ENCODE assay signal across 13 cellular contexts in the genomic region with DNA sequence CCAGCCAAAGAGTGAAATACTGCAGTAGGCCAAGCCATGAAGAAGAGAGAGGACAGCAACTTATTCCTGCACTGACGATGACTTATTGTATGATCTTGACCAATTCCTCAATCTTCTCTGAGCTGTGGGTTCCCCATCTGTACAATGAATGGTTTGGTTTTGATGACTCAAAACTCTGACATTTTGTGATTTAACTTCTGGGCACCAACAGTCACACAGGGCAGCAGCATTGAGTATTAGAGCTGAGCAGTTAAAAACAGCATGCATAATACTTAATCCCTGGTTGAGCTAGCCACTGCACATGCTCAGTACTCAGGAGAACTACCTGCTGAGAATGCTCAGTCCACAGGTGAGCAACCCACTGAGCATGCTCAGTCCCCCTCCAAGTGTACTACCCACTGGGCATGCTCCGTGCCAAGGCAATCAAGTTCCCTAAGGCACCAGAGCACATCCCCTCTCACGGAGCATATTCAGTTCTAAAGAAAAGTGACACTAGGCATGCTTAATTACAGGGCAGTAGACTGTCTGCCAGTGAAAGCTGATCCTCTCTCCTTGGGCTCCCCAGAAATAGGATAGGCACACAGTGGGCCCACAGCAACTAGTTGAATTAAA.
DNase-seq lines count a peak whose midpoint lies in the region; ATAC-seq and TF ChIP-seq lines count a peak whose summit lies in the region.
"Had no signal": no experiment of that assay in that cellular context is flagged by ENCODE, and none has a peak within 500 bp of the region (broad histone marks: within the 10 kb centered on the region; RNA-seq: fewer than 3 reads in every experiment).

No MANE protein-coding gene starts in this region.

- POLR2A ChIA-PET in activated CD4-positive, alpha-beta T cell treated with anti-CD3 and anti-CD28 coated beads for 36 hours (lab: Charles Lee): no interaction called here

- peaks cover 41% of the 10 kb centered on the region for H3K27me3 Mint-ChIP-seq in activated CD4-positive, alpha-beta T cell treated with anti-CD3 and anti-CD28 coated beads for 36 hours
- peaks cover 82% of the 10 kb centered on the region for H3K27me3 Mint-ChIP-seq in stimulated activated naive CD8-positive, alpha-beta T cell treated with anti-CD3 and anti-CD28 coated beads, Interleukin-15, amount 100 ng/mL, for 72 hours
- peaks cover 47% of the 10 kb centered on the region for H3K27me3 Mint-ChIP-seq in stimulated activated memory B cell treated with anti-CD40 and anti-IgM and Interleukin-4, amounts not matched to agents 10 μg/mL and 1 μg/mL and 100 μg/mL, for 72 hours

- ATAC-seq in activated CD4-positive, alpha-beta T cell treated with anti-CD3 and anti-CD28 coated beads for 36 hours: peak; percentile 72
- peak; percentile 48 for ATAC-seq in stimulated activated naive CD8-positive, alpha-beta T cell treated with anti-CD3 and anti-CD28 coated beads, Interleukin-15, amount 100 ng/mL, for 72 hours
- ATAC-seq in GM18520 (IDR thresholded peaks at IDR 0.05; ENCODE audit: unreplicated experiment): no peak
- ATAC-seq in stimulated activated memory B cell treated with anti-CD40 and anti-IgM and Interleukin-4, amounts not matched to agents 10 μg/mL and 1 μg/mL and 100 μg/mL, for 72 hours: no peak
- ATAC-seq: Right ventricle myocardium inferior had no signal

- no peak for TF ChIP-seq CTCF in fibroblast of mammary gland (conservative IDR thresholded peaks at IDR 0.05; ENCODE audit: control insufficient read depth, insufficient read depth, low read depth, low read length)

- H3K9me3 Mint-ChIP-seq in activated CD4-positive, alpha-beta T cell treated with anti-CD3 and anti-CD28 coated beads for 36 hours (ENCODE audit: low read depth): no peaks in the 10 kb centered on the region
- H3K9me3 Mint-ChIP-seq in stimulated activated naive CD8-positive, alpha-beta T cell treated with anti-CD3 and anti-CD28 coated beads, Interleukin-15, amount 100 ng/mL, for 72 hours: no peaks in the 10 kb centered on the region
- no peaks in the 10 kb centered on the region for H3K9me3 Mint-ChIP-seq in stimulated activated memory B cell treated with anti-CD40 and anti-IgM and Interleukin-4, amounts not matched to agents 10 μg/mL and 1 μg/mL and 100 μg/mL, for 72 hours

- CTCF ChIA-PET in activated CD4-positive, alpha-beta T cell treated with anti-CD3 and anti-CD28 coated beads for 36 hours (lab: Charles Lee): no interaction called here

- H3K27ac Mint-ChIP-seq in activated CD4-positive, alpha-beta T cell treated with anti-CD3 and anti-CD28 coated beads for 36 hours: no peak overlapping the region
- H3K27ac Mint-ChIP-seq in stimulated activated naive CD8-positive, alpha-beta T cell treated with anti-CD3 and anti-CD28 coated beads, Interleukin-15, amount 100 ng/mL, for 72 hours: no peak overlapping the region
- H3K27ac Mint-ChIP-seq in stimulated activated memory B cell treated with anti-CD40 and anti-IgM and Interleukin-4, amounts not matched to agents 10 μg/mL and 1 μg/mL and 100 μg/mL, for 72 hours: no peak overlapping the region

- H3K4me1 Mint-ChIP-seq in activated CD4-positive, alpha-beta T cell treated with anti-CD3 and anti-CD28 coated beads for 36 hours: peaks cover 10% of the 10 kb centered on the region
- peaks cover 18% of the 10 kb centered on the region for H3K4me1 Mint-ChIP-seq in stimulated activated naive CD8-positive, alpha-beta T cell treated with anti-CD3 and anti-CD28 coated beads, Interleukin-15, amount 100 ng/mL, for 72 hours
- no peaks in the 10 kb centered on the region for H3K4me1 Mint-ChIP-seq in stimulated activated memory B cell treated with anti-CD40 and anti-IgM and Interleukin-4, amounts not matched to agents 10 μg/mL and 1 μg/mL and 100 μg/mL, for 72 hours

- DNase-seq in activated CD4-positive, alpha-beta T cell treated with anti-CD3 and anti-CD28 coated beads for 36 hours: no peak
- no peak for DNase-seq in activated CD4-positive, alpha-beta T cell treated with anti-CD3 and anti-CD28 coated beads for 1 hour
- DNase-seq in NOMO-1 treated with dmso at 0.1 percent for 144 hours (lab: John Stamatoyannopoulos, UW; ENCODE audit: unreplicated experiment): peak; percentile 2
- DNase-seq in fibroblast of mammary gland (ENCODE audit: low read depth): peak; percentile 1
- no peak for DNase-seq in stimulated activated naive CD8-positive, alpha-beta T cell treated with anti-CD3 and anti-CD28 coated beads, Interleukin-15, amount 100 ng/mL, for 72 hours
- no peak for DNase-seq in SHP77 treated with DMSO at 0.1 percent for 48 hours (lab: John Stamatoyannopoulos, UW)
- DNase-seq: activated gamma-delta T cell, dermis blood vessel endothelial cell, NCI-H1694 treated with DMSO at 0.1 percent for 48 hours had no signal

- no peak overlapping the region for H3K4me3 ChIP-seq in fibroblast of mammary gland (ENCODE audit: control insufficient read depth, low read depth, low read length)
- H3K4me3 ChIP-seq: suprapubic skin had no signal

- intact Hi-C loops in activated CD4-positive, alpha-beta T cell treated with anti-CD3 and anti-CD28 coated beads for 36 hours (cut with DNase I, micrococcal nuclease): no loop called here

- H3K36me3 Mint-ChIP-seq in activated CD4-positive, alpha-beta T cell treated with anti-CD3 and anti-CD28 coated beads for 36 hours (ENCODE audit: low read depth): no peaks in the 10 kb centered on the region
- H3K36me3 Mint-ChIP-seq in stimulated activated memory B cell treated with anti-CD40 and anti-IgM and Interleukin-4, amounts not matched to agents 10 μg/mL and 1 μg/mL and 100 μg/mL, for 72 hours: no peaks in the 10 kb centered on the region

- H3K4me3 Mint-ChIP-seq in activated CD4-positive, alpha-beta T cell treated with anti-CD3 and anti-CD28 coated beads for 36 hours: no peak overlapping the region
- H3K4me3 Mint-ChIP-seq in stimulated activated naive CD8-positive, alpha-beta T cell treated with anti-CD3 and anti-CD28 coated beads, Interleukin-15, amount 100 ng/mL, for 72 hours: no peak overlapping the region
- no peak overlapping the region for H3K4me3 Mint-ChIP-seq in stimulated activated memory B cell treated with anti-CD40 and anti-IgM and Interleukin-4, amounts not matched to agents 10 μg/mL and 1 μg/mL and 100 μg/mL, for 72 hours

Comparison
In these comparisons a context has a peak if more than half of its experiments do, and no peak if none do; other contexts are left out.
1. ATAC-seq: peak in activated CD4-positive, alpha-beta T cell treated with anti-CD3 and anti-CD28 coated beads for 36 hours (single experiment) and stimulated activated naive CD8-positive, alpha-beta T cell treated with anti-CD3 and anti-CD28 coated beads, Interleukin-15, amount 100 ng/mL, for 72 hours (single experiment); none in GM18520 (single experiment) and stimulated activated memory B cell treated with anti-CD40 and anti-IgM and Interleukin-4, amounts not matched to agents 10 μg/mL and 1 μg/mL and 100 μg/mL, for 72 hours (single experiment).
2. DNase-seq: peak in NOMO-1 treated with dmso at 0.1 percent for 144 hours (single experiment) and fibroblast of mammary gland (single experiment); none in activated CD4-positive, alpha-beta T cell treated with anti-CD3 and anti-CD28 coated beads for 36 hours (single experiment), activated CD4-positive, alpha-beta T cell treated with anti-CD3 and anti-CD28 coated beads for 1 hour (single experiment), stimulated activated naive CD8-positive, alpha-beta T cell treated with anti-CD3 and anti-CD28 coated beads, Interleukin-15, amount 100 ng/mL, for 72 hours (0 of 2) and SHP77 treated with DMSO at 0.1 percent for 48 hours (single experiment).